In the genomic region with DNA sequence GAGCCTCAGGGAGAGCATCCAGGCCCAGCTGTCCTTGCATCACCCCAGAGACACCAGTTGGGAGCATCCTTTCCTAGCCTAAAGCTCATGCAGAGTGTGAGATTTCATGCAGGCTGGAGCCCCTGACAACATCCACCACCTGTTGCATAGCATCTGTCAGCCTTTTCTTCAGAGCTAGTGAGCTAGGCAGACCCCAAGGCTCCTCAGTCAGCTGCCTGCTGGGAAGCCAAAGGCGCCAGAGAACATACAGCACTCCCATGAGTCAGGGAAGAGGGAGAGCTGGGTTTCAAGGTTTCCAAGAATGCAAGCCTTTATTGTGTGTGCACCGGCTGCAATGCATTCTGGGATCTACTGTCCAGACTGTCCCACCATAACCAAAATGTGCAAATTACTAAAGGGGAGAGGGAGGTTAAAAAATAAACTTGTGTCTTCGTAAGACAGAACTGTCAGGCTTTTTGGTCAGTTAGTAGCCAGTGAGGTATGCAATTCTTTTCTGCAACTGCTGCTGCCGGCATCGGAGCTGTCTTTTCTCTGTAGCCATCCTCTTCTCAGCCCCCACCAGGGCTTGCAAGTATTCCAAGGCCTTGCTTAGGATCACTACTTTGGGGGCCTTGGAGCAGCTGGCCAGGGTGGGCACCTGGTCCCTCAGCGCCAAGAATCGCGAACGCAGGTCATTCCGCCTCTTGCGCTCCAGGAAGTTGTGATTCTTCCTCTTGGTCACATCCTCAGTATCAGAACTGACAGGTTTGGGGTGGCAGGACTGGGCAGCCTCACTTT, we compare ENCODE assay signal across 1 cellular context.
TF ChIP-seq lines count a peak whose summit lies in the region.

No MANE protein-coding gene starts in this region.

TF ChIP-seq in IMR-90, 13 proteins besides CTCF, POLR2A, EP300 and RAD21:
- TF ChIP-seq, protein P1, sequence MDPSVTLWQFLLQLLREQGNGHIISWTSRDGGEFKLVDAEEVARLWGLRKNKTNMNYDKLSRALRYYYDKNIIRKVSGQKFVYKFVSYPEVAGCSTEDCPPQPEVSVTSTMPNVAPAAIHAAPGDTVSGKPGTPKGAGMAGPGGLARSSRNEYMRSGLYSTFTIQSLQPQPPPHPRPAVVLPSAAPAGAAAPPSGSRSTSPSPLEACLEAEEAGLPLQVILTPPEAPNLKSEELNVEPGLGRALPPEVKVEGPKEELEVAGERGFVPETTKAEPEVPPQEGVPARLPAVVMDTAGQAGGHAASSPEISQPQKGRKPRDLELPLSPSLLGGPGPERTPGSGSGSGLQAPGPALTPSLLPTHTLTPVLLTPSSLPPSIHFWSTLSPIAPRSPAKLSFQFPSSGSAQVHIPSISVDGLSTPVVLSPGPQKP (IDR thresholded peaks at IDR 0.05; ENCODE audit: borderline replicate concordance, low read depth, low read length): no peak
- TF ChIP-seq CEBPB (IDR thresholded peaks at IDR 0.05; ENCODE audit: low read depth, low read length) (no peak), MAFK (IDR thresholded peaks at IDR 0.05; ENCODE audit: low read depth, low read length) (no peak), BHLHE40 (IDR thresholded peaks at IDR 0.05; ENCODE audit: low read depth, low read length) (no peak), SMC3 (IDR thresholded peaks at IDR 0.05; ENCODE audit: low read depth, low read length) (no peak), MAZ (IDR thresholded peaks at IDR 0.05; ENCODE audit: borderline replicate concordance, low read depth, low read length) (no peak), RFX5 (IDR thresholded peaks at IDR 0.05; ENCODE audit: low read depth, low read length) (no peak), MXI1 (IDR thresholded peaks at IDR 0.05; ENCODE audit: borderline replicate concordance, low read depth, low read length) (no peak), RCOR1 (IDR thresholded peaks at IDR 0.05; ENCODE audit: insufficient replicate concordance, low read length) (no peak), FOS (IDR thresholded peaks at IDR 0.05; ENCODE audit: low read depth, low read length) (no peak), CHD1 (IDR thresholded peaks at IDR 0.05; ENCODE audit: low read depth, low read length) (no peak), NFE2L2 (IDR thresholded peaks at IDR 0.05; ENCODE audit: low read depth, low read length) (no peak)
- TF ChIP-seq, protein P2, sequence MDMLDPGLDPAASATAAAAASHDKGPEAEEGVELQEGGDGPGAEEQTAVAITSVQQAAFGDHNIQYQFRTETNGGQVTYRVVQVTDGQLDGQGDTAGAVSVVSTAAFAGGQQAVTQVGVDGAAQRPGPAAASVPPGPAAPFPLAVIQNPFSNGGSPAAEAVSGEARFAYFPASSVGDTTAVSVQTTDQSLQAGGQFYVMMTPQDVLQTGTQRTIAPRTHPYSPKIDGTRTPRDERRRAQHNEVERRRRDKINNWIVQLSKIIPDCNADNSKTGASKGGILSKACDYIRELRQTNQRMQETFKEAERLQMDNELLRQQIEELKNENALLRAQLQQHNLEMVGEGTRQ (IDR thresholded peaks at IDR 0.05; ENCODE audit: low read depth, low read length): no peak; the same call in 1 of the 2 replicates
